ENCODE assay signal across 13 cellular contexts in the genomic region with DNA sequence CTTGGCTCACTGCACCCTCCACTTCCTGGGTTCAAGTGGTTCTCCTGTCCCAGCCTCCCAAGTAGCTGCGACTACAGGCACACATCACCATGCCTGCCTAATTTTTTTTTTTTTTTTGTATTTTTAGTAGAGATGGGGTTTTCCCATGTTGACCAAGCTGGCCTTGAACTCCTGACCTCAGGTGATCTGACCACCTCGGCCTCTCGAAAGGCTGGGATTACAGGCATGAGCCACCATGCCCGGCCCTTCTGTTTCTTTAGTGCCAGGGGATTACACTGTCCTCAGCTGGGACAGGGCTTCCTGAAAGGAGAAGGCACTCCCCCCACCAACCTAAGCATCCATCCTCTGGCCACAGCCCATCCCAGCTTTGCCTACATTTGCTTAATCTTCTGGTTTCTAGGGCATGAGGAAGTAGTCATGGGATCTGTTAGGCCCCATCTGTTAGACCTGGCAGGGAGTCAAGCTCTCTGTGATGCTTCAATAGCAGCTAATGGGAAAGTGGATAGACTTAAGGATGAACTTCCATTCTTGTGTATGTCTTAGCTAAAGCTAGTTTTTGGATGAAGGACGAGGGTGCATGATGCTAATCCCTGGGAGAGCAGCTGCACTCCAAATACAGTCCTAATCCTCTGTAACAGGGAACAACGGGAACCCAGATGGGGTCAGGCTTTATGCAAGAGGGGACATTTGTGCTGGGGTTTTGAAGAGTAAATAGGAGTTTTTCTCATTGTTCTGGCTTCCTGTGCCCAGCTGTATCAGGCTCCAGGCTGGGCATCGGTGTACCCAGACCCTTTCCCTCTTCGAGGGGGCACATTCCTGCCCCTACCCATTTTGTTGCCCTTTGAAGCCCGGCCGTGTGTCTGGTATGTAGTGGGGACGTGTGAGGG. TPM values are rescaled to one million over a fixed set of nuclear protein-coding genes. Genes with fewer than 3 reads are reported as not detected.
DNase-seq lines count a peak whose midpoint lies in the region; ATAC-seq, FAIRE-seq and TF ChIP-seq lines count a peak whose summit lies in the region.
"Had no signal": no experiment of that assay in that cellular context is flagged by ENCODE, and none has a peak within 500 bp of the region (broad histone marks: within the 10 kb centered on the region; RNA-seq: fewer than 3 reads in every experiment).

No MANE protein-coding gene starts in this region.

- no peaks in the 10 kb centered on the region for H3K27me3 ChIP-seq in Loucy (ENCODE audit: insufficient read depth, low read length, poor library complexity, severe bottlenecking)
- H3K27me3 ChIP-seq: cardiac muscle cell, right lobe of liver had no signal

- 0 out of 2 replicates have a peak, but pooled peaks cover 3% of the 10 kb centered on the region for H3F3A ChIP-seq in Loucy (ENCODE audit: low read depth)

- no peak for FAIRE-seq in D721Med (lab: Jason Lieb, UNC)
- FAIRE-seq: RCC 7860 had no signal

- TF ChIP-seq CTCF in Loucy (conservative IDR thresholded peaks at IDR 0.05; ENCODE audit: low read length) (no peak), activated B cell treated with CpG ODN at 0.5 μM for 24 hours (IDR thresholded peaks at IDR 0.05) (no peak), D721Med (IDR thresholded peaks at IDR 0.05; ENCODE audit: insufficient read depth, missing control alignments) (no peak)

- peaks cover 54% of the 10 kb centered on the region for H3K4me1 Mint-ChIP-seq in activated T-cell treated with anti-CD3 and anti-CD28 coated beads, Interleukin-2, amount 50 U/mL, for 24 hours (ENCODE audit: low read depth)
- peaks cover 60% of the 10 kb centered on the region for H3K4me1 Mint-ChIP-seq in activated B cell treated with CpG ODN at 0.5 μM for 24 hours
- peaks cover 56 to 59% of the 10 kb centered on the region in 2 donors for H3K4me1 Mint-ChIP-seq in natural killer cell treated with Interleukin-12 subunit alpha and Interleukin-12 subunit beta and Interleukin-15 and Interleukin-18, amount 100 ng/mL, for 72 hours (ENCODE audit: low read depth in 2 of 2)

- CTCF ChIA-PET in activated B cell treated with CpG ODN at 0.5 μM for 24 hours (lab: Charles Lee), result interaction anchor here (1.1 kb wide), 1 partner anchor 89 kb away, joined by 5 read pairs; no protein-coding TSS in a partner anchor

- ATAC-seq in activated B cell treated with CpG ODN at 0.5 μM for 24 hours (ENCODE audit: low read depth), result no peak
- ATAC-seq in natural killer cell treated with Interleukin-12 subunit alpha and Interleukin-12 subunit beta and Interleukin-15 and Interleukin-18, amount 100 ng/mL, for 72 hours, result no peak

- peaks cover 71% of the 10 kb centered on the region for H3K79me2 ChIP-seq in Loucy (ENCODE audit: insufficient read depth, low read length)

- no peak overlapping the region for H2AFZ ChIP-seq in Loucy (ENCODE audit: low read length)

- H3K4me2 ChIP-seq in Loucy (ENCODE audit: low read depth, low read length, poor library complexity, severe bottlenecking), result peak overlapping the region; percentile 97

- H3K9me3 ChIP-seq in Loucy (ENCODE audit: insufficient read depth, low read depth, low read length), result no peaks in the 10 kb centered on the region
- H3K9me3 ChIP-seq: right lobe of liver had no signal

- H3K4me3 Mint-ChIP-seq in activated T-cell treated with anti-CD3 and anti-CD28 coated beads, Interleukin-2, amount 50 U/mL, for 24 hours, result peak overlapping the region; percentile 62
- H3K4me3 Mint-ChIP-seq in activated B cell treated with CpG ODN at 0.5 μM for 24 hours, result peak overlapping the region; percentile 52
- peak overlapping the region; percentile 76 for H3K4me3 Mint-ChIP-seq in natural killer cell treated with Interleukin-12 subunit alpha and Interleukin-12 subunit beta and Interleukin-15 and Interleukin-18, amount 100 ng/mL, for 72 hours

- H4K20me1 ChIP-seq in Loucy (ENCODE audit: insufficient read depth, low read length, poor library complexity, severe bottlenecking), result peaks cover 64% of the 10 kb centered on the region

- H3K27ac ChIP-seq in substantia nigra (ENCODE audit: low read depth, low read length, poor library complexity, severe bottlenecking), result no peak overlapping the region
- H3K27ac ChIP-seq: cardiac muscle cell, right lobe of liver had no signal

- intact Hi-C loops in activated B cell treated with CpG ODN at 0.5 μM for 24 hours (cut with micrococcal nuclease), result no loop called here

- peaks cover 8% of the 10 kb centered on the region; the same call in 1 of the 2 replicates for H3K36me3 ChIP-seq in Loucy (ENCODE audit: insufficient read depth, low read length)
- H3K36me3 ChIP-seq: cardiac muscle cell, right lobe of liver had no signal

- H3K4me3 ChIP-seq in Loucy (ENCODE audit: low read length, poor library complexity, severe bottlenecking), result peak overlapping the region; percentile 95
- H3K4me3 ChIP-seq: cardiac muscle cell, right lobe of liver had no signal

- peaks cover 53% of the 10 kb centered on the region for H3K36me3 Mint-ChIP-seq in activated T-cell treated with anti-CD3 and anti-CD28 coated beads, Interleukin-2, amount 50 U/mL, for 24 hours (ENCODE audit: low read depth)
- H3K36me3 Mint-ChIP-seq in activated B cell treated with CpG ODN at 0.5 μM for 24 hours (ENCODE audit: low read depth), result peaks cover 44% of the 10 kb centered on the region
- peaks cover 25% of the 10 kb centered on the region for H3K36me3 Mint-ChIP-seq in natural killer cell treated with Interleukin-12 subunit alpha and Interleukin-12 subunit beta and Interleukin-15 and Interleukin-18, amount 100 ng/mL, for 72 hours

- H3K4me1 ChIP-seq in Loucy (ENCODE audit: insufficient read depth, low read length, poor library complexity, severe bottlenecking), result peaks cover 36% of the 10 kb centered on the region
- H3K4me1 ChIP-seq: right lobe of liver had no signal

- H3K27me3 Mint-ChIP-seq in activated T-cell treated with anti-CD3 and anti-CD28 coated beads, Interleukin-2, amount 50 U/mL, for 24 hours, result no peaks in the 10 kb centered on the region
- no peaks in the 10 kb centered on the region for H3K27me3 Mint-ChIP-seq in activated B cell treated with CpG ODN at 0.5 μM for 24 hours
- H3K27me3 Mint-ChIP-seq in natural killer cell treated with Interleukin-12 subunit alpha and Interleukin-12 subunit beta and Interleukin-15 and Interleukin-18, amount 100 ng/mL, for 72 hours, result no peaks in the 10 kb centered on the region

- H3K27ac Mint-ChIP-seq in activated T-cell treated with anti-CD3 and anti-CD28 coated beads, Interleukin-2, amount 50 U/mL, for 24 hours, result peak overlapping the region; percentile 73
- H3K27ac Mint-ChIP-seq in activated B cell treated with CpG ODN at 0.5 μM for 24 hours, result peak overlapping the region; percentile 69
- H3K27ac Mint-ChIP-seq in natural killer cell treated with Interleukin-12 subunit alpha and Interleukin-12 subunit beta and Interleukin-15 and Interleukin-18, amount 100 ng/mL, for 72 hours, result peak overlapping the region; percentile 36 to 64

- no peaks in the 10 kb centered on the region for H3K9me2 ChIP-seq in Loucy (replicated peaks; ENCODE audit: low read depth, low read length)

- no peak for DNase-seq in activated T-cell treated with anti-CD3 and anti-CD28 coated beads, Interleukin-2, amount 50 U/mL, for 24 hours
- no peak for DNase-seq in activated T-cell treated with anti-CD3 and anti-CD28 coated beads, Interleukin-2, amount 50 U/mL, for 48 hours
- DNase-seq in activated B cell treated with CpG ODN at 0.5 μM for 24 hours (no peak), GM03348 (ENCODE audit: low spot score) (no peak), D721Med (ENCODE audit: insufficient read length, low spot score) (no peak), substantia nigra (lab: John Stamatoyannopoulos, UW) (no peak)
- no peak for DNase-seq in natural killer cell treated with Interleukin-12 subunit alpha and Interleukin-12 subunit beta and Interleukin-15 and Interleukin-18, amount 100 ng/mL, for 72 hours (ENCODE audit: low spot score)
- DNase-seq: mesenchymal stem cell, NCI-H1105 treated with DMSO at 0.1 percent for 48 hours, right lobe of liver had no signal

- peak overlapping the region; percentile 60 for H3K9ac ChIP-seq in Loucy (ENCODE audit: low read depth, low read length, poor library complexity, severe bottlenecking)

- peaks cover 2% of the 10 kb centered on the region for H3K9me3 Mint-ChIP-seq in activated T-cell treated with anti-CD3 and anti-CD28 coated beads, Interleukin-2, amount 50 U/mL, for 24 hours
- no peaks in the 10 kb centered on the region for H3K9me3 Mint-ChIP-seq in activated B cell treated with CpG ODN at 0.5 μM for 24 hours
- H3K9me3 Mint-ChIP-seq in natural killer cell treated with Interleukin-12 subunit alpha and Interleukin-12 subunit beta and Interleukin-15 and Interleukin-18, amount 100 ng/mL, for 72 hours, result peaks cover 13% of the 10 kb centered on the region

- POLR2A ChIA-PET in activated B cell treated with CpG ODN at 0.5 μM for 24 hours (lab: Charles Lee), result interaction anchor here (0.6 to 10.1 kb wide), 5 partner anchors 9 to 88 kb away, joined by 3 to 333 read pairs (median 8); no protein-coding TSS in a partner anchor

RNA-seq across cellular contexts. Expression of a gene that starts 2.6 kb away (rescaled TPM):
- 105 and 121 TPM in 2 replicates for total RNA-seq in activated B cell treated with CpG ODN at 0.5 μM for 24 hours
- total RNA-seq in natural killer cell treated with Interleukin-12 subunit alpha and Interleukin-12 subunit beta and Interleukin-15 and Interleukin-18, amount 100 ng/mL, for 72 hours, result 100 to 1,000 TPM; 166 to 167 TPM
- total RNA-seq: cardiac muscle cell had no signal

RNA-seq across cellular contexts. Expression of a gene that starts 7.8 kb away (rescaled TPM):
- total RNA-seq in activated B cell treated with CpG ODN at 0.5 μM for 24 hours, result 18.7 and 22.6 TPM in 2 replicates
- total RNA-seq in natural killer cell treated with Interleukin-12 subunit alpha and Interleukin-12 subunit beta and Interleukin-15 and Interleukin-18, amount 100 ng/mL, for 72 hours, result 10 to 100 TPM; 15.2 to 17.8 TPM

RNA-seq across cellular contexts. Expression of a gene that starts 35.6 kb away (rescaled TPM):
- 94.7 and 101 TPM in 2 replicates for total RNA-seq in activated B cell treated with CpG ODN at 0.5 μM for 24 hours
- 10 to 100 TPM; 44.8 to 76.5 TPM for total RNA-seq in natural killer cell treated with Interleukin-12 subunit alpha and Interleukin-12 subunit beta and Interleukin-15 and Interleukin-18, amount 100 ng/mL, for 72 hours

RNA-seq across cellular contexts. Expression of a gene that starts 37.7 kb away (rescaled TPM):
- 53.5 and 55.6 TPM in 2 replicates for total RNA-seq in activated B cell treated with CpG ODN at 0.5 μM for 24 hours
- total RNA-seq in natural killer cell treated with Interleukin-12 subunit alpha and Interleukin-12 subunit beta and Interleukin-15 and Interleukin-18, amount 100 ng/mL, for 72 hours, result 10 to 100 TPM; 67.4 to 70.4 TPM

RNA-seq across cellular contexts. Expression of a gene that starts 54.6 kb away (rescaled TPM):
- total RNA-seq in activated B cell treated with CpG ODN at 0.5 μM for 24 hours, result 0.44 and 0.53 TPM in 2 replicates
- total RNA-seq in natural killer cell treated with Interleukin-12 subunit alpha and Interleukin-12 subunit beta and Interleukin-15 and Interleukin-18, amount 100 ng/mL, for 72 hours, result 1 to 10 TPM; 3.5 to 9.2 TPM
